11 cellular contexts compared by ENCODE assay signal in the genomic region with DNA sequence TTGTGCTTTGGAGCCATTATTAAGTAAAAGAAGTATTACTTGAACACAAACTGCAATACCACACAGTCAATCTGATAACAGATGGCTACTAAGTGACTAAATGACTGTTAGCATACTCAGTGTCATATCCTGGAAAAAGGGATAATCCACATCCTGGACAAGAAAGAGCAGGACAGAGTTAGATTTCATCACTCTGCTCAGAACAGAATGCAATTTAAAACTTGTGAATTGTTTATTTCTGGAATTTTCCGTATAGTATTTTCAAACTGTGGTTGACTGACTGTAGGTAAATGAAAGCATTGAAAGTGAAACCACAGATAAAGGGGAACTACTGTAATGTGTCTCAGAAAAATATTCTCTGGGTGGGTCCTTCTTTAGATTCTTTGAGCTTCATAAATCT.
DNase-seq lines count a peak whose midpoint lies in the region; ATAC-seq, FAIRE-seq and TF ChIP-seq lines count a peak whose summit lies in the region.
"Had no signal": no experiment of that assay in that cellular context is flagged by ENCODE, and none has a peak within 500 bp of the region (broad histone marks: within the 10 kb centered on the region; RNA-seq: fewer than 3 reads in every experiment).

No MANE protein-coding gene starts in this region.

- H3K4me3 ChIP-seq in bronchial epithelial cell (ENCODE audit: low read depth, low read length) (no peak overlapping the region), MG63 (no peak overlapping the region)

- H3K36me3 ChIP-seq in bronchial epithelial cell (ENCODE audit: control insufficient read depth, insufficient read depth, low read length) (no peaks in the 10 kb centered on the region), MG63 (no peaks in the 10 kb centered on the region)

- DNase-seq in bronchial epithelial cell (ENCODE audit: low read depth), result peak; percentile 36
- DNase-seq in HCEC 1CT, result no peak
- no peak for DNase-seq in MG63
- DNase-seq in activated CD4-positive, alpha-beta T cell treated with anti-CD3 and anti-CD28 coated beads for 1 hour, result no peak
- DNase-seq: mammary epithelial cell; NK-92 treated with Interleukin-12 subunit alpha and Interleukin-12 subunit beta, amount 100 ng/mL, for 24 hours; right cardiac atrium had no signal

- ATAC-seq in GM19035 (IDR thresholded peaks at IDR 0.05; ENCODE audit: unreplicated experiment) (peak; percentile 98), GM21825 (IDR thresholded peaks at IDR 0.05; ENCODE audit: unreplicated experiment) (peak; percentile 84), HG03342 (IDR thresholded peaks at IDR 0.05; ENCODE audit: unreplicated experiment) (peak; percentile 98), esophagus mucosa (no peak)
- ATAC-seq: right cardiac atrium had no signal

- H3K27me3 ChIP-seq in bronchial epithelial cell (ENCODE audit: control insufficient read depth, insufficient read depth, low read length) (no peaks in the 10 kb centered on the region), MG63 (no peaks in the 10 kb centered on the region)

- TF ChIP-seq CTCF in bronchial epithelial cell (IDR thresholded peaks at IDR 0.05; ENCODE audit: insufficient read depth, low read length, severe bottlenecking), result no peak

- no peak for FAIRE-seq in bronchial epithelial cell (lab: Jason Lieb, UNC)

- peaks cover 7% of the 10 kb centered on the region; the same call in 1 of the 2 replicates for H3K9me3 ChIP-seq in MG63
